ENCODE assay signal across 24 cellular contexts in the genomic region with DNA sequence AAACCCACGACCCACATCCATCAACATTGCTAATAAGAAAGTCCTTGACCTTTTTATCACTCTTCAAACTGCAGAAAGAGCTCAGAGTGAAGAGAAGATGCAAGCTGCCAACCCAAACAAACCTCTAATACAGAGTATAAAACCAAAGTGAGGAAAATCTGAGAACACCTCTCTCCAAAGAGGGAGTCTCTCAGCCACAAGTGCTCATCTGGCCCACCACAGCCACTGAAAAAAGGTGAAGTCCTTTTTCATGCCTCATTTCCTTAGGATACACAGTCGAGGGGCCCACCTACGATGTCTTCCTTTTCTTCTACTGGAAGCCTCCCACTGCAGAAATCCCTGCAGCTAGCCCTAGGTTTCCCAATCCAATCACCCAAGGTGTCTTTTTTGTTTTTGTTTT. TPM values are rescaled to one million over a fixed set of nuclear protein-coding genes. Genes with fewer than 3 reads are reported as not detected.
DNase-seq lines count a peak whose midpoint lies in the region; ATAC-seq, FAIRE-seq and TF ChIP-seq lines count a peak whose summit lies in the region.
"Had no signal": no experiment of that assay in that cellular context is flagged by ENCODE, and none has a peak within 500 bp of the region (broad histone marks: within the 10 kb centered on the region; RNA-seq: fewer than 3 reads in every experiment).

No MANE protein-coding gene starts in this region.

- TF ChIP-seq CTCF in WTC11 (IDR thresholded peaks at IDR 0.05) (no peak), endothelial cell of umbilical vein (IDR thresholded peaks at IDR 0.05; ENCODE audit: extremely low read depth in 1 of 2, insufficient read depth in 1 of 2, low read depth in 1 of 2, low read length in 2 of 2) (no peak)

- H3K9me1 ChIP-seq in endothelial cell of umbilical vein (replicated peaks; ENCODE audit: control insufficient read depth, extremely low read depth, insufficient read depth, low read length): no peaks in the 10 kb centered on the region

- DNase-seq in DMS79 (lab: John Stamatoyannopoulos, UW) (peak; percentile 69), WTC11 (ENCODE audit: low spot score) (no peak), endothelial cell of umbilical vein (ENCODE audit: low read depth, low spot score) (peak; percentile 31), trophoblast cell (no peak), RKO (ENCODE audit: low spot score) (no peak)
- DNase-seq in activated CD4-positive, CD25-positive, alpha-beta regulatory T cell (lab: John Stamatoyannopoulos, UW): no peak
- DNase-seq: activated gamma-delta T cell treated with Interleukin-2 at 50 U/mL for 16 hours; amygdala; effector CD8-positive, alpha-beta T cell; IMR-90; left cardiac atrium; mesenchymal stem cell; naive B cell; NCI-H1436; NCI-H510A treated with DMSO at 0.1 percent for 48 hours; NK-92 treated with Interleukin-12 subunit alpha and Interleukin-12 subunit beta, amount 100 ng/mL, for 24 hours; T-helper 9 cell; upper lobe of left lung had no signal

- no peak overlapping the region for H3K4me3 Mint-ChIP-seq in WTC11
- H3K4me3 Mint-ChIP-seq: naive B cell; stimulated activated naive CD8-positive, alpha-beta T cell treated with anti-CD3 and anti-CD28 coated beads, Interleukin-15, Interleukin-2, amounts not matched to agents 100 ng/mL and 50 ng/mL, for 24 hours had no signal

- no peak overlapping the region for H3K9ac ChIP-seq in endothelial cell of umbilical vein (replicated peaks; ENCODE audit: extremely low read depth, insufficient read depth, low read length)
- H3K9ac ChIP-seq in trophoblast cell (ENCODE audit: low read length): no peak overlapping the region

- H2BK5ac ChIP-seq in trophoblast cell (ENCODE audit: low read depth, low read length, poor library complexity): no peak overlapping the region

- peak overlapping the region; percentile 0 for H3K4ac ChIP-seq in trophoblast cell (ENCODE audit: low read depth, low read length)

- no peak overlapping the region for H3K18ac ChIP-seq in trophoblast cell (ENCODE audit: low read length)

- H3K27ac ChIP-seq in endothelial cell of umbilical vein (ENCODE audit: insufficient read depth, low read depth, low read length) (no peak overlapping the region), trophoblast cell (ENCODE audit: low read depth, low read length) (no peak overlapping the region)
- H3K27ac ChIP-seq: SK-N-MC, skin epidermis, upper lobe of left lung had no signal

- FAIRE-seq in endothelial cell of umbilical vein (lab: Jason Lieb, UNC): no peak
- FAIRE-seq: RCC 7860 had no signal

- no peak overlapping the region for H3K14ac ChIP-seq in trophoblast cell (ENCODE audit: low read length)

- no peak overlapping the region for H2AK5ac ChIP-seq in trophoblast cell (ENCODE audit: low read length)

- no peak overlapping the region for H2BK12ac ChIP-seq in trophoblast cell (ENCODE audit: low read length)

- H3K27ac Mint-ChIP-seq in WTC11: peak overlapping the region; percentile 78; the same call in 1 of the 2 replicates
- H3K27ac Mint-ChIP-seq: stimulated activated naive CD8-positive, alpha-beta T cell treated with anti-CD3 and anti-CD28 coated beads, Interleukin-15, Interleukin-2, amounts not matched to agents 100 ng/mL and 50 ng/mL, for 24 hours had no signal

- dilution Hi-C loops in endothelial cell of umbilical vein (cut with MboI; ENCODE audit: extremely low pct_ligation_motif_present, low sequenced_read_pairs): no loop called here

- no peak for ATAC-seq in WTC11
- ATAC-seq in activated CD4-positive, CD25-positive, alpha-beta regulatory T cell treated with anti-CD3 and anti-CD28 coated beads, Interleukin-2, amount 50 U/mL, for 24 hours: no peak
- ATAC-seq in GM21360 (IDR thresholded peaks at IDR 0.05; ENCODE audit: unreplicated experiment): no peak

- H3K27me3 Mint-ChIP-seq in WTC11 (ENCODE audit: low read depth): no peaks in the 10 kb centered on the region
- H3K27me3 Mint-ChIP-seq: naive B cell; stimulated activated naive CD8-positive, alpha-beta T cell treated with anti-CD3 and anti-CD28 coated beads, Interleukin-15, Interleukin-2, amounts not matched to agents 100 ng/mL and 50 ng/mL, for 24 hours had no signal

- H3K27me3 ChIP-seq in endothelial cell of umbilical vein (ENCODE audit: control insufficient read depth in 2 of 2, insufficient read depth in 2 of 2, low read length in 2 of 2) (no peaks in the 10 kb centered on the region), trophoblast cell (ENCODE audit: insufficient read depth, low read length) (no peaks in the 10 kb centered on the region)
- H3K27me3 ChIP-seq: upper lobe of left lung had no signal

- H3K4me1 Mint-ChIP-seq in WTC11: peaks cover 26% of the 10 kb centered on the region

- peaks cover 35% of the 10 kb centered on the region for H3K36me3 Mint-ChIP-seq in WTC11

- H3K9me3 ChIP-seq in endothelial cell of umbilical vein (replicated peaks; ENCODE audit: control insufficient read depth, insufficient read depth, low read length): no peaks in the 10 kb centered on the region
- H3K9me3 ChIP-seq in trophoblast cell (ENCODE audit: insufficient read depth, low read depth, low read length): no peaks in the 10 kb centered on the region
- H3K9me3 ChIP-seq: upper lobe of left lung had no signal

- H2AFZ ChIP-seq in endothelial cell of umbilical vein (ENCODE audit: low read depth, low read length): no peak overlapping the region
- H2AFZ ChIP-seq in trophoblast cell (ENCODE audit: insufficient read depth, low read length, poor library complexity): no peak overlapping the region

- CTCF ChIA-PET in WTC11 (lab: Charles Lee) (no interaction called here), endothelial cell of umbilical vein (lab: Charles Lee) (interaction anchor here (0.8 kb wide), 1 partner anchor 21 kb away, joined by 3 read pairs; no protein-coding TSS in a partner anchor)

- H4K91ac ChIP-seq in trophoblast cell (ENCODE audit: low read depth, low read length): no peak overlapping the region

- H4K8ac ChIP-seq in trophoblast cell (ENCODE audit: low read depth, low read length): no peak overlapping the region

- peaks cover 5 to 8% of the 10 kb centered on the region in 2 experiments for H3K36me3 ChIP-seq in endothelial cell of umbilical vein (ENCODE audit: control insufficient read depth in 2 of 2, extremely low read depth in 1 of 2, insufficient read depth in 2 of 2, low read length in 2 of 2)
- H3K36me3 ChIP-seq in trophoblast cell (ENCODE audit: control insufficient read depth in 1 of 2, insufficient read depth in 2 of 2, low read length in 2 of 2): peaks cover 9 to 25% of the 10 kb centered on the region in 2 experiments

- no peaks in the 10 kb centered on the region for H3K79me1 ChIP-seq in trophoblast cell (ENCODE audit: low read length)

- POLR2A ChIA-PET in WTC11 (lab: Charles Lee): no interaction called here
- POLR2A ChIA-PET in endothelial cell of umbilical vein (lab: Charles Lee): no interaction called here

- intact Hi-C loops in endothelial cell of umbilical vein (cut with micrococcal nuclease): no loop called here

- no peak overlapping the region for H4K12ac ChIP-seq in trophoblast cell (ENCODE audit: low read depth, low read length)

- no peak overlapping the region for H2BK120ac ChIP-seq in trophoblast cell (ENCODE audit: insufficient read depth, low read length, poor library complexity)

- H3K79me2 ChIP-seq in endothelial cell of umbilical vein (ENCODE audit: control insufficient read depth, insufficient read depth, low read length): peaks cover 85% of the 10 kb centered on the region
- peaks cover 18% of the 10 kb centered on the region for H3K79me2 ChIP-seq in trophoblast cell (ENCODE audit: control insufficient read depth, insufficient read depth, low read length, poor library complexity)

- peaks cover 8% of the 10 kb centered on the region for H4K20me1 ChIP-seq in endothelial cell of umbilical vein (replicated peaks; ENCODE audit: control insufficient read depth, extremely low read depth, insufficient read depth, low read length)

- no TSS peak for BruUV-seq in endothelial cell of umbilical vein (replicated peaks; lab: Mats Ljungman, UMichigan)

- H3K4me3 ChIP-seq in endothelial cell of umbilical vein (replicated peaks in 1 of 3; ENCODE audit: insufficient read depth in 1 of 3, low read depth in 1 of 3, low read length in 3 of 3): no peak overlapping the region
- H3K4me3 ChIP-seq in trophoblast cell (ENCODE audit: low read depth, low read length): no peak overlapping the region
- H3K4me3 ChIP-seq: SK-N-MC, skin epidermis, upper lobe of left lung had no signal

- no CpG with 5 or more reads among the region's 3 CpGs for whole genome bisulfite sequencing in trophoblast cell (ENCODE audit: extremely low coverage, insufficient coverage, insufficient read length)

- H3K4me1 ChIP-seq in endothelial cell of umbilical vein (ENCODE audit: control insufficient read depth, extremely low read depth, insufficient read depth, low read length): peaks cover 4% of the 10 kb centered on the region
- H3K4me1 ChIP-seq in trophoblast cell (ENCODE audit: control insufficient read depth in 1 of 2, insufficient read depth in 2 of 2, low read length in 2 of 2): peaks cover 5 to 7% of the 10 kb centered on the region in 2 experiments

- H3K9me3 Mint-ChIP-seq in WTC11: no peaks in the 10 kb centered on the region
- H3K9me3 Mint-ChIP-seq: naive B cell; stimulated activated naive CD8-positive, alpha-beta T cell treated with anti-CD3 and anti-CD28 coated beads, Interleukin-15, Interleukin-2, amounts not matched to agents 100 ng/mL and 50 ng/mL, for 24 hours had no signal

- no peak for TF ChIP-seq POLR2A in endothelial cell of umbilical vein (IDR thresholded peaks at IDR 0.05; ENCODE audit: low read depth, low read length)

- no peak overlapping the region for H3K23ac ChIP-seq in trophoblast cell (ENCODE audit: low read length)

- no peak overlapping the region for H3K4me2 ChIP-seq in endothelial cell of umbilical vein (ENCODE audit: insufficient read depth, low read length)
- no peak overlapping the region for H3K4me2 ChIP-seq in trophoblast cell (ENCODE audit: low read length)

RNA-seq across cellular contexts. Expression of a gene that starts 31.2 kb away (rescaled TPM):
- 63.9 to 74.9 TPM (median 68.7 TPM) in 3 replicates for total RNA-seq in WTC11 (2021)
- total RNA-seq in endothelial cell of umbilical vein: 107 and 109 TPM in 2 replicates
- polyA plus RNA-seq in endothelial cell of umbilical vein: 183 and 185 TPM in 2 replicates
- polyA plus RNA-seq in endothelial cell of umbilical vein (2011; cell fraction: cytosol; rRNA removed): 83.0 and 99.0 TPM in 2 replicates
- polyA plus RNA-seq in endothelial cell of umbilical vein (2011; cell fraction: nucleus; rRNA removed): 78.3 and 80.9 TPM in 2 replicates
- polyA plus RNA-seq in endothelial cell of umbilical vein (2012): 77.2 and 80.8 TPM in 2 replicates
- polyA minus RNA-seq in endothelial cell of umbilical vein: 123 and 146 TPM in 2 replicates
- polyA minus RNA-seq in endothelial cell of umbilical vein (2011; cell fraction: cytosol; rRNA and poly(A)+ RNA removed): 58.7 TPM
- 40.8 and 46.9 TPM in 2 replicates for polyA minus RNA-seq in endothelial cell of umbilical vein (2011; cell fraction: nucleus; rRNA and poly(A)+ RNA removed)
- polyA plus RNA-seq in trophoblast cell (2013): 95.6 and 97.7 TPM in 2 replicates

RNA-seq across cellular contexts. Expression of a gene that starts 43.1 kb away (rescaled TPM):
- total RNA-seq in WTC11 (2021) (62.1 to 65.6 TPM (median 63.1 TPM) in 3 replicates), endothelial cell of umbilical vein (56.5 and 56.9 TPM in 2 replicates)
- polyA plus RNA-seq in endothelial cell of umbilical vein: 46.3 and 56.8 TPM in 2 replicates
- polyA plus RNA-seq in endothelial cell of umbilical vein (2011; cell fraction: cytosol; rRNA removed): 47.4 and 51.4 TPM in 2 replicates
- polyA plus RNA-seq in endothelial cell of umbilical vein (2011; cell fraction: nucleus; rRNA removed): 39.2 and 44.2 TPM in 2 replicates
- 68.8 and 69.9 TPM in 2 replicates for polyA plus RNA-seq in endothelial cell of umbilical vein (2012)
- 99.9 and 103 TPM in 2 replicates for polyA minus RNA-seq in endothelial cell of umbilical vein
- polyA minus RNA-seq in endothelial cell of umbilical vein (2011; cell fraction: cytosol; rRNA and poly(A)+ RNA removed): 36.3 TPM
- polyA minus RNA-seq in endothelial cell of umbilical vein (2011; cell fraction: nucleus; rRNA and poly(A)+ RNA removed): 28.8 and 35.6 TPM in 2 replicates
- polyA plus RNA-seq in trophoblast cell (2013): 54.6 and 56.5 TPM in 2 replicates

Comparison
In these comparisons a context has a peak if more than half of its experiments do, and no peak if none do; other contexts are left out.
1. DNase-seq: peak in DMS79 (single experiment) and endothelial cell of umbilical vein (single experiment); none in WTC11 (single experiment), trophoblast cell (0 of 2), RKO (single experiment) and activated CD4-positive, CD25-positive, alpha-beta regulatory T cell (0 of 4).